ENCODE assay signal across 13 cellular contexts in genomic region chr3:99562138-99562537, GRCh38.
A peak's percentile ranks its signal among the peaks of the same experiment; 100 is the strongest.
DNase-seq lines count a peak whose midpoint lies in the region; ATAC-seq and TF ChIP-seq lines count a peak whose summit lies in the region.
"Had no signal": no experiment of that assay in that cellular context is flagged by ENCODE, and none has a peak within 500 bp of the region (broad histone marks: within the 10 kb centered on the region; RNA-seq: fewer than 3 reads in every experiment).

No MANE protein-coding gene starts in this region.

- H3K27ac ChIP-seq in left lung = no peak overlapping the region
- H3K27ac ChIP-seq: stomach had no signal

- H3K36me3 ChIP-seq in left lung = no peaks in the 10 kb centered on the region
- H3K36me3 ChIP-seq: stomach had no signal

- H3K4me1 ChIP-seq in left lung = no peaks in the 10 kb centered on the region
- H3K4me1 ChIP-seq: stomach had no signal

- H3K4me3 ChIP-seq in cardiac fibroblast (replicated peaks in 1 of 2; ENCODE audit: low read depth in 2 of 2, low read length in 2 of 2) = no peak overlapping the region
- H3K4me3 ChIP-seq in left lung = no peak overlapping the region
- H3K4me3 ChIP-seq: stomach had no signal

- peak; percentile 5 for DNase-seq in Caki2 (ENCODE audit: low read depth)
- peak; percentile 2 to 12 for DNase-seq in Kasumi-1 (lab: John Stamatoyannopoulos, UW)
- DNase-seq in cardiac fibroblast (ENCODE audit: low read depth in 2 of 2) = peak; percentile 49 to 63
- no peak for DNase-seq in left lung
- no peak for DNase-seq in medulla oblongata (ENCODE audit: extremely low spot score)
- no peak for DNase-seq in GDM1 (lab: John Stamatoyannopoulos, UW)
- DNase-seq: activated naive CD8-positive, alpha-beta T cell treated with anti-CD3 and anti-CD28 coated beads, Interleukin-2, amount 10 ng/mL, durations not matched to agents 7 days and 5 days; CD4-positive, CD25-positive, alpha-beta regulatory T cell; NK-92 treated with Interleukin-12 subunit alpha and Interleukin-12 subunit beta, amount 100 ng/mL, for 24 hours; stimulated activated CD4-positive, alpha-beta T cell treated with anti-CD3 and anti-CD28 coated beads, Interleukin-2, amount 100 ng/mL, for 48 hours; stomach had no signal

- H3K27me3 ChIP-seq in left lung = no peaks in the 10 kb centered on the region
- H3K27me3 ChIP-seq: stomach had no signal

- TF ChIP-seq CTCF in cardiac fibroblast (IDR thresholded peaks at IDR 0.05; ENCODE audit: low read depth, low read length) = no peak
- TF ChIP-seq CTCF in left lung (IDR thresholded peaks at IDR 0.05) = no peak

- in situ Hi-C loops in Caki2 (cut with HindIII; ENCODE audit: low pct_unique_long_range_greater_than_20kb, low sequenced_read_pairs) = no loop called here

- intact Hi-C loops in left lung (cut with DNase I) = no loop called here

- H3K9me3 ChIP-seq in left lung = peaks cover 0 to 4% of the 10 kb centered on the region in 2 donors

- ATAC-seq in left lung (peak; percentile 47), HG03342 (IDR thresholded peaks at IDR 0.05; ENCODE audit: unreplicated experiment) (no peak), GM21528 (IDR thresholded peaks at IDR 0.05; ENCODE audit: low FRiP score, unreplicated experiment) (no peak)

Comparison
In these comparisons a context has a peak if more than half of its experiments do, and no peak if none do; other contexts are left out.
1. DNase-seq: peak in Caki2 (single experiment), Kasumi-1 (2 of 2) and cardiac fibroblast (2 of 2); none in left lung (0 of 2), medulla oblongata (single experiment) and GDM1 (single experiment).